28 cellular contexts compared by ENCODE assay signal in the genomic region with DNA sequence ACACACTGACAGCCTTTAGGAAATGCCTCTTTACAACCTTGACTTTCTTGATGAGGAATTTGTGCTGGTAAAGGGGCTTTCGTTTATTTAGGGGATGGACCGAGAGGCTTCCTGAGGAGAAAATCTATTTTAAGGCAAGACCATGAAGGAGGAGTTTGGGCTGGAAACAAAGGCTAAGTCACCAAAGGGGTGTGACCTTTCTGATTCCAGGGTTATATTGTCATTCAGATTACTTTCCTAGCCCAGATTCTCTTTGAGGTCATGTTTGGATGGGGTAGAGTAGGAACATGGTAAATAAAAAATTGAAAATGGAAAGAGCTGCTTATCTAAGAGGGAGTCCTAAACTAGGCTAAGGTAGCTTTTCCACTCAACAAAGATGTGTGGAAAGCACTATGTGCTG.
DNase-seq lines count a peak whose midpoint lies in the region; ATAC-seq and TF ChIP-seq lines count a peak whose summit lies in the region.
"Had no signal": no experiment of that assay in that cellular context is flagged by ENCODE, and none has a peak within 500 bp of the region (broad histone marks: within the 10 kb centered on the region; RNA-seq: fewer than 3 reads in every experiment).

No MANE protein-coding gene starts in this region.

- H3K79me2 ChIP-seq in osteoblast (ENCODE audit: insufficient read depth, low read length): no peaks in the 10 kb centered on the region

- peaks cover 0 to 19% (median 12%) of the 10 kb centered on the region in 5 donors for H3K9me3 Mint-ChIP-seq in CD8-positive, alpha-beta memory T cell
- no peaks in the 10 kb centered on the region for H3K9me3 Mint-ChIP-seq in natural killer cell

- H3K27me3 ChIP-seq in ascending aorta: no peaks in the 10 kb centered on the region
- H3K27me3 ChIP-seq in iPS DF 6.9 (ENCODE audit: control insufficient read depth, insufficient read depth, low read length): no peaks in the 10 kb centered on the region
- H3K27me3 ChIP-seq in osteoblast (ENCODE audit: insufficient read depth, low read length): no peaks in the 10 kb centered on the region
- H3K27me3 ChIP-seq in CD8-positive, alpha-beta memory T cell (ENCODE audit: insufficient read depth, low read length, poor library complexity, severe bottlenecking): no peaks in the 10 kb centered on the region
- H3K27me3 ChIP-seq: dorsolateral prefrontal cortex, gastroesophageal sphincter had no signal

- peaks cover 0 to 11% (median 3%) of the 10 kb centered on the region in 3 donors for H3K36me3 Mint-ChIP-seq in CD8-positive, alpha-beta memory T cell
- no peaks in the 10 kb centered on the region for H3K36me3 Mint-ChIP-seq in natural killer cell
- H3K36me3 Mint-ChIP-seq: CD14-positive monocyte, immature natural killer cell had no signal

- no peak for ATAC-seq in natural killer cell
- ATAC-seq in GM19351 (IDR thresholded peaks at IDR 0.05; ENCODE audit: unreplicated experiment): no peak
- ATAC-seq: activated CD8-positive, alpha-beta T cell treated with anti-CD3 and anti-CD28 coated beads for 36 hours; gastroesophageal sphincter; HCT116 had no signal

- peaks cover 2 to 16% of the 10 kb centered on the region in 2 donors for H3K27me3 Mint-ChIP-seq in CD8-positive, alpha-beta memory T cell
- peaks cover 4 to 7% of the 10 kb centered on the region in 2 donors for H3K27me3 Mint-ChIP-seq in natural killer cell (ENCODE audit: low read depth in 2 of 2)
- H3K27me3 Mint-ChIP-seq: activated CD8-positive, alpha-beta T cell treated with anti-CD3 and anti-CD28 coated beads for 36 hours; activated T-cell treated with anti-CD3 and anti-CD28 coated beads, Interleukin-2, amount 50 U/mL, for 24 hours had no signal

- H4K20me1 ChIP-seq in osteoblast (ENCODE audit: insufficient read depth, low read length): no peaks in the 10 kb centered on the region

- DNase-seq in EH (ENCODE audit: low read depth) (peak; percentile 29), ascending aorta (ENCODE audit: low spot score in 2 of 2) (no peak), iPS DF 6.9 (ENCODE audit: low read depth, low spot score) (peak; percentile 41), osteoblast (ENCODE audit: insufficient read length, low spot score, missing footprints) (no peak), natural killer cell (no peak)
- no peak for DNase-seq in CD8-positive, alpha-beta memory T cell
- DNase-seq in activated T-cell treated with anti-CD3 and anti-CD28 coated beads, Interleukin-2, amount 50 U/mL, for 1 hour: no peak
- DNase-seq: ACHN; activated CD4-positive, CD25-positive, alpha-beta regulatory T cell; activated CD8-positive, alpha-beta T cell treated with anti-CD3 and anti-CD28 coated beads for 36 hours; activated naive CD4-positive, alpha-beta T cell treated with Interleukin-2 at 50 U/mL for 16 hours; activated T-cell treated with anti-CD3 and anti-CD28 coated beads, Interleukin-2, amount 50 U/mL, for 24 hours; amygdala; caudate nucleus; DMS53; dorsolateral prefrontal cortex; immature natural killer cell; NCI-H1092 treated with DMSO at 0.1 percent for 48 hours; NCI-H2081 treated with DMSO at 0.1 percent for 48 hours; NCI-H510A; nucleus accumbens; retina; stimulated activated CD8-positive, alpha-beta memory T cell treated with anti-CD3 and anti-CD28 coated beads, Interleukin-4, amount 100 ng/mL, for 48 hours had no signal

- no peak overlapping the region for H3K4me3 Mint-ChIP-seq in CD8-positive, alpha-beta memory T cell
- H3K4me3 Mint-ChIP-seq in natural killer cell: no peak overlapping the region
- H3K4me3 Mint-ChIP-seq: activated CD8-positive, alpha-beta T cell treated with anti-CD3 and anti-CD28 coated beads for 36 hours; activated T-cell treated with anti-CD3 and anti-CD28 coated beads, Interleukin-2, amount 50 U/mL, for 24 hours; CD14-positive monocyte; immature natural killer cell; T-helper 2 cell treated with Interferon-gamma antibody and Interleukin-4, amounts not matched to agents 5 μg/mL and 100 μg/mL, for 36 hours had no signal

- TF ChIP-seq CTCF in ascending aorta (IDR thresholded peaks at IDR 0.05) (no peak), osteoblast (IDR thresholded peaks at IDR 0.05; ENCODE audit: extremely low read depth, low read depth, low read length) (no peak), natural killer cell (IDR thresholded peaks at IDR 0.05) (no peak)

- no peak overlapping the region for H3K27ac Mint-ChIP-seq in CD8-positive, alpha-beta memory T cell
- H3K27ac Mint-ChIP-seq in natural killer cell: no peak overlapping the region
- H3K27ac Mint-ChIP-seq: activated CD8-positive, alpha-beta T cell treated with anti-CD3 and anti-CD28 coated beads for 36 hours; activated T-cell treated with anti-CD3 and anti-CD28 coated beads, Interleukin-2, amount 50 U/mL, for 24 hours; CD14-positive monocyte; immature natural killer cell; T-helper 2 cell treated with Interferon-gamma antibody and Interleukin-4, amounts not matched to agents 5 μg/mL and 100 μg/mL, for 36 hours had no signal

- no peaks in the 10 kb centered on the region for H3K36me3 ChIP-seq in ascending aorta
- no peaks in the 10 kb centered on the region for H3K36me3 ChIP-seq in iPS DF 6.9 (ENCODE audit: control insufficient read depth, insufficient read depth, low read length)
- H3K36me3 ChIP-seq in osteoblast (ENCODE audit: insufficient read depth, low read length): no peaks in the 10 kb centered on the region
- no peaks in the 10 kb centered on the region for H3K36me3 ChIP-seq in CD8-positive, alpha-beta memory T cell (ENCODE audit: insufficient read depth, low read length)
- H3K36me3 ChIP-seq: gastroesophageal sphincter had no signal

- intact Hi-C loops in ascending aorta (cut with DNase I): no loop called here
- intact Hi-C loops in natural killer cell (cut with micrococcal nuclease): no loop called here

- H3K27ac ChIP-seq in ascending aorta (peak overlapping the region; percentile 24 to 63), iPS DF 6.9 (ENCODE audit: low read length) (no peak overlapping the region), osteoblast (ENCODE audit: low read depth, low read length) (peak overlapping the region; percentile 69)
- H3K27ac ChIP-seq in CD8-positive, alpha-beta memory T cell (ENCODE audit: low read depth, low read length): no peak overlapping the region
- H3K27ac ChIP-seq: dorsolateral prefrontal cortex, gastroesophageal sphincter had no signal

- POLR2A ChIA-PET in CD8-positive, alpha-beta memory T cell (lab: Charles Lee): no interaction called here

- peaks cover 4 to 14% of the 10 kb centered on the region in 2 donors for H3K4me1 ChIP-seq in ascending aorta
- peaks cover 7% of the 10 kb centered on the region; the same call in 1 of the 2 replicates for H3K4me1 ChIP-seq in iPS DF 6.9 (ENCODE audit: control insufficient read depth, insufficient read depth, low read length)
- peaks cover 24% of the 10 kb centered on the region for H3K4me1 ChIP-seq in osteoblast (ENCODE audit: insufficient read depth, low read length)
- no peaks in the 10 kb centered on the region for H3K4me1 ChIP-seq in CD8-positive, alpha-beta memory T cell (ENCODE audit: insufficient read depth, low read length)
- H3K4me1 ChIP-seq: gastroesophageal sphincter had no signal

- no peak overlapping the region for H3K4me2 ChIP-seq in osteoblast (ENCODE audit: insufficient read depth, low read length)

- H2AFZ ChIP-seq in osteoblast (ENCODE audit: low read length): peak overlapping the region; percentile 20

- H3K4me3 ChIP-seq in ascending aorta (no peak overlapping the region), iPS DF 6.9 (ENCODE audit: low read length) (no peak overlapping the region), osteoblast (ENCODE audit: insufficient read depth, low read length) (no peak overlapping the region)
- no peak overlapping the region for H3K4me3 ChIP-seq in CD8-positive, alpha-beta memory T cell (ENCODE audit: low read length)
- H3K4me3 ChIP-seq: dorsolateral prefrontal cortex, gastroesophageal sphincter had no signal

- WGBS in iPS DF 6.9 (ENCODE audit: insufficient coverage, insufficient read length): no CpG with 5 or more reads among the region's 2 CpGs

- CTCF ChIA-PET in CD8-positive, alpha-beta memory T cell (lab: Charles Lee): no interaction called here

- H3K9me3 ChIP-seq in ascending aorta: peaks cover 0 to 11% of the 10 kb centered on the region in 2 donors
- no peaks in the 10 kb centered on the region for H3K9me3 ChIP-seq in iPS DF 6.9 (ENCODE audit: control insufficient read depth, insufficient read depth, low read length)
- H3K9me3 ChIP-seq in osteoblast (ENCODE audit: low read depth, low read length): peaks cover 2% of the 10 kb centered on the region
- peaks cover 8% of the 10 kb centered on the region for H3K9me3 ChIP-seq in CD8-positive, alpha-beta memory T cell (ENCODE audit: low read length)

- no peaks in the 10 kb centered on the region for H3K4me1 Mint-ChIP-seq in CD8-positive, alpha-beta memory T cell
- H3K4me1 Mint-ChIP-seq in natural killer cell: peaks cover 0 to 2% of the 10 kb centered on the region in 2 donors
- H3K4me1 Mint-ChIP-seq: CD14-positive monocyte had no signal

Comparison
In these comparisons a context has a peak if more than half of its experiments do, and no peak if none do; other contexts are left out.
1. DNase-seq: peak in EH (single experiment) and iPS DF 6.9 (single experiment); none in ascending aorta (0 of 2), osteoblast (single experiment), CD8-positive, alpha-beta memory T cell (0 of 5), natural killer cell (single experiment) and activated T-cell treated with anti-CD3 and anti-CD28 coated beads, Interleukin-2, amount 50 U/mL, for 1 hour (single experiment).
2. H3K27ac ChIP-seq: peak in ascending aorta (2 of 2) and osteoblast (single experiment); none in iPS DF 6.9 (single experiment) and CD8-positive, alpha-beta memory T cell (single experiment).